ENCODE assay signal across 29 cellular contexts in genomic region chr17:18148586-18148985, GRCh38. TPM values are rescaled to one million over a fixed set of nuclear protein-coding genes. Genes with fewer than 3 reads are reported as not detected.
"Had no signal": no experiment of that assay in that cellular context is flagged by ENCODE, and none has a peak within 500 bp of the region (broad histone marks: within the 10 kb centered on the region; RNA-seq: fewer than 3 reads in every experiment).

No MANE protein-coding gene starts in this region.

- H3K9me3 ChIP-seq: SJSA1, SK-N-SH had no signal

- H2AFZ ChIP-seq: PC-9 had no signal

- H3K27ac ChIP-seq: PC-9, SJSA1 had no signal

- H3K9ac ChIP-seq: SK-N-SH had no signal

- H3K27me3 ChIP-seq: SJSA1 had no signal

- H3K36me3 ChIP-seq: SJSA1 had no signal

- H3K4me3 ChIP-seq: PC-9, SJSA1 had no signal

- DNase-seq: Karpas-422, MM.1S, MV-4-11, NCI-H1092, NCI-H1105, NCI-H1417 treated with DMSO at 0.1 percent for 48 hours, NCI-H1436 treated with DMSO at 0.1 percent for 48 hours, NCI-H1694 treated with DMSO at 0.1 percent for 48 hours, NCI-H1930, NCI-H2029 treated with DMSO at 0.1 percent for 48 hours, NCI-H2081 treated with DMSO at 0.1 percent for 48 hours, NCI-H2107, NCI-H2171, NCI-H2227 treated with DMSO at 0.1 percent for 48 hours, NCI-H345, NCI-H446, NCI-H510A treated with DMSO at 0.1 percent for 48 hours, NCI-H524 treated with DMSO at 0.1 percent for 48 hours, NCI-H526 treated with DMSO at 0.1 percent for 48 hours, NCI-H774, PC-9, Right ventricle myocardium superior, SHP77 treated with DMSO at 0.1 percent for 48 hours, SK-N-SH, SW 1271, T-helper 1 cell had no signal

- H3K4me1 ChIP-seq: SJSA1 had no signal

- H3K4me2 ChIP-seq: PC-9, SK-N-SH had no signal

- FAIRE-seq: RCC 7860 had no signal

RNA-seq across cellular contexts. Expression of gene MYO15A, which starts 40.0 kb away (rescaled TPM):
- total RNA-seq: LHCN-M2, SJSA1 had no signal
